Comparison of ENCODE assay signal across 8 cellular contexts in genomic region chr17:56595831-56596740, GRCh38. TPM values are rescaled to one million over a fixed set of nuclear protein-coding genes. Genes with fewer than 3 reads are reported as not detected.
A peak's percentile ranks its signal among the peaks of the same experiment; 100 is the strongest.
DNase-seq lines count a peak whose midpoint lies in the region; ATAC-seq and TF ChIP-seq lines count a peak whose summit lies in the region.

No MANE protein-coding gene starts in this region.

- H3K27me3 ChIP-seq in heart left ventricle (peaks cover 23 to 79% (median 52%) of the 10 kb centered on the region in 9 donors), tibial artery (peaks cover 0 to 55% of the 10 kb centered on the region in 2 donors)

- no peaks in the 10 kb centered on the region for H3K9me3 Mint-ChIP-seq in activated CD4-positive, alpha-beta T cell treated with anti-CD3 and anti-CD28 coated beads, Interleukin-2, amount 10 ng/mL, durations not matched to agents 7 days and 5 days

- TF ChIP-seq CTCF in heart left ventricle (IDR thresholded peaks at IDR 0.05) (no peak), tibial artery (IDR thresholded peaks at IDR 0.05) (no peak)

- intact Hi-C loops in heart left ventricle (cut with DNase I) = loop anchor here in 2 of 10 donors (10.0 kb wide), 2 partner anchors 339 to 1071 kb away; no protein-coding TSS in a partner anchor
- intact Hi-C loops in cardiac septum (cut with DNase I) = loop anchor here (10.0 kb wide), 1 partner anchor 751 kb away; no protein-coding TSS in a partner anchor
- intact Hi-C loops in tibial artery (cut with DNase I; ENCODE audit: low total_unique reads) = no loop called here

- H3K9me3 ChIP-seq in heart left ventricle (no peaks in the 10 kb centered on the region), tibial artery (no peaks in the 10 kb centered on the region)

- peak overlapping the region; percentile 32 for H3K4me3 Mint-ChIP-seq in activated CD4-positive, alpha-beta T cell treated with anti-CD3 and anti-CD28 coated beads, Interleukin-2, amount 10 ng/mL, durations not matched to agents 7 days and 5 days

- no peaks in the 10 kb centered on the region for H3K36me3 ChIP-seq in heart left ventricle
- no peaks in the 10 kb centered on the region for H3K36me3 ChIP-seq in tibial artery

- H3K4me3 ChIP-seq in heart left ventricle = peak overlapping the region in 9 of 12 donors; percentile 8 to 43 (median 21)
- peak overlapping the region; percentile 20 to 38 for H3K4me3 ChIP-seq in tibial artery

- H3K27ac Mint-ChIP-seq in activated CD4-positive, alpha-beta T cell treated with anti-CD3 and anti-CD28 coated beads, Interleukin-2, amount 10 ng/mL, durations not matched to agents 7 days and 5 days = no peak overlapping the region

- DNase-seq in heart left ventricle = no peak
- no peak for DNase-seq in cardiac septum (ENCODE audit: low spot score)
- DNase-seq in activated CD4-positive, alpha-beta T cell treated with anti-CD3 and anti-CD28 coated beads, Interleukin-2, amount 10 ng/mL, durations not matched to agents 7 days and 5 days = peak; percentile 8
- DNase-seq in iPS-NIHi7 (ENCODE audit: extremely low spot score) = peak; percentile 60
- peak in 1 of 2 donors; percentile 36 for DNase-seq in tibial artery
- no peak for DNase-seq in 8988T
- no peak for DNase-seq in central memory CD4-positive, alpha-beta T cell

- H3K36me3 Mint-ChIP-seq in activated CD4-positive, alpha-beta T cell treated with anti-CD3 and anti-CD28 coated beads, Interleukin-2, amount 10 ng/mL, durations not matched to agents 7 days and 5 days (ENCODE audit: low read depth) = no peaks in the 10 kb centered on the region

- POLR2A ChIA-PET in activated CD4-positive, alpha-beta T cell treated with anti-CD3 and anti-CD28 coated beads, Interleukin-2, amount 10 ng/mL, durations not matched to agents 7 days and 5 days (lab: Charles Lee) = no interaction called here

- WGBS in heart left ventricle, 4 donors = 2 to 4% (median 2%) methylated on average over 23 to 45 of the region's 45 CpGs

- H3K4me1 ChIP-seq in heart left ventricle (peaks cover 7 to 62% (median 26%) of the 10 kb centered on the region in 12 donors), tibial artery (peaks cover 4 to 56% (median 48%) of the 10 kb centered on the region in 4 donors)

- ATAC-seq in heart left ventricle (no peak), GM21717 (IDR thresholded peaks at IDR 0.05; ENCODE audit: unreplicated experiment) (no peak)

- H3K27me3 Mint-ChIP-seq in activated CD4-positive, alpha-beta T cell treated with anti-CD3 and anti-CD28 coated beads, Interleukin-2, amount 10 ng/mL, durations not matched to agents 7 days and 5 days = peaks cover 46% of the 10 kb centered on the region

- TF ChIP-seq POLR2A in heart left ventricle (IDR thresholded peaks at IDR 0.05) = no peak

- H3K27ac ChIP-seq in heart left ventricle = no peak overlapping the region
- H3K27ac ChIP-seq in tibial artery = no peak overlapping the region

- H3K4me1 Mint-ChIP-seq in activated CD4-positive, alpha-beta T cell treated with anti-CD3 and anti-CD28 coated beads, Interleukin-2, amount 10 ng/mL, durations not matched to agents 7 days and 5 days = peaks cover 47% of the 10 kb centered on the region

- CTCF ChIA-PET in activated CD4-positive, alpha-beta T cell treated with anti-CD3 and anti-CD28 coated beads, Interleukin-2, amount 10 ng/mL, durations not matched to agents 7 days and 5 days (lab: Charles Lee) = interaction anchor here (1.9 kb wide), 1 partner anchor 184 kb away, joined by 6 read pairs; no protein-coding TSS in a partner anchor

RNA-seq across cellular contexts. Expression of gene NOG, which starts 2.6 kb away (rescaled TPM):
- total RNA-seq in heart left ventricle = under 1 TPM in 5 of 9 donors, not detected in 4; 0.12 to 0.36 (median 0.14) TPM
- under 1 TPM; 0.03 to 0.15 TPM for polyA plus RNA-seq in heart left ventricle
- total RNA-seq in cardiac septum = not detected
- total RNA-seq in activated CD4-positive, alpha-beta T cell treated with anti-CD3 and anti-CD28 coated beads, Interleukin-2, amount 10 ng/mL, durations not matched to agents 7 days and 5 days = under 1 TPM; 0.37 to 0.64 TPM

Comparison
In these comparisons a context has a peak if more than half of its experiments do, and no peak if none do; other contexts are left out.
1. DNase-seq: peak in activated CD4-positive, alpha-beta T cell treated with anti-CD3 and anti-CD28 coated beads, Interleukin-2, amount 10 ng/mL, durations not matched to agents 7 days and 5 days (single experiment) and iPS-NIHi7 (single experiment); none in heart left ventricle (0 of 5), cardiac septum (single experiment), 8988T (single experiment) and central memory CD4-positive, alpha-beta T cell (single experiment).